In genomic region chr20:3583765-3584164, GRCh38 we compare ENCODE assay signal across 4 cellular contexts.
"Had no signal": no experiment of that assay in that cellular context is flagged by ENCODE, and none has a peak within 500 bp of the region (broad histone marks: within the 10 kb centered on the region; RNA-seq: fewer than 3 reads in every experiment).

No MANE protein-coding gene starts in this region.

- H3K4me3 Mint-ChIP-seq: GM23338, H9, IgD-negative memory B cell had no signal

- H3K9me3 Mint-ChIP-seq: GM23338, IgD-negative memory B cell had no signal

- H3K4me1 Mint-ChIP-seq: IgD-negative memory B cell had no signal

- ATAC-seq: GM23338 had no signal

- H3K27ac Mint-ChIP-seq: GM23338, IgD-negative memory B cell had no signal

- H3K27me3 Mint-ChIP-seq: IgD-negative memory B cell had no signal

- DNase-seq: H9, HCEC 1CT had no signal
